Comparison of ENCODE assay signal across 2 cellular contexts in genomic region chr11:130652671-130653335, GRCh38.
TF ChIP-seq lines count a peak whose summit lies in the region.

No MANE protein-coding gene starts in this region.

TF ChIP-seq in GM12878, 131 proteins besides CTCF, POLR2A, EP300 and RAD21 (continued from another document):
- peak; percentile 83 for TF ChIP-seq ZBTB40 (IDR thresholded peaks at IDR 0.05; ENCODE audit: borderline replicate concordance)

TF ChIP-seq in GM23338, 12 proteins besides CTCF, POLR2A, EP300 and RAD21 (continued from another document):
- TF ChIP-seq ZNF462 (CRISPR knock-in tag; IDR thresholded peaks at IDR 0.05): no peak
- TF ChIP-seq REST (IDR thresholded peaks at IDR 0.05; ENCODE audit: unreplicated experiment): no peak
- no peak for TF ChIP-seq ETS1 (IDR thresholded peaks at IDR 0.05)
